In the genomic region with DNA sequence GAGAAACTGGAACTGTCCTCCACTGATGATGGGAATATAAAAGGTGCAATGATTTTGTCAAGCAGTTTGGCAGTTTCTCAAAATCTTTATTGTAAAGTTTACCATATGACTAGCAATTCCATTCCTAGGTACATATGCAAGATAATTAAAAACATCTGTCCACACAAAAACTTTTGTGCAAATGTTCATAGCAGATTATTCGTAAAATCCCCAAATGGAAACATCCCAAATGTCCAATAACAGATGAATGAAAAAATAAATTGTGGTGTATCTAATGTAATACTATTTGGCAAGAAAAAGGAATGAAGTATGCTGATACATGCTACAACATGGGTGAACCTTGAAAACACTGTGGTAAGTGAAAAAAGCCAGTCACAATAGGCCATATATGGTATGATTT, we compare ENCODE assay signal across 1 cellular context.
TF ChIP-seq lines count a peak whose summit lies in the region.

No MANE protein-coding gene starts in this region.

TF ChIP-seq in SK-N-SH, 30 proteins besides CTCF, POLR2A, EP300 and RAD21 (continued from another document):
- TF ChIP-seq USF1 (IDR thresholded peaks at IDR 0.05; ENCODE audit: borderline replicate concordance, low read depth) = no peak
- TF ChIP-seq, protein P1, sequence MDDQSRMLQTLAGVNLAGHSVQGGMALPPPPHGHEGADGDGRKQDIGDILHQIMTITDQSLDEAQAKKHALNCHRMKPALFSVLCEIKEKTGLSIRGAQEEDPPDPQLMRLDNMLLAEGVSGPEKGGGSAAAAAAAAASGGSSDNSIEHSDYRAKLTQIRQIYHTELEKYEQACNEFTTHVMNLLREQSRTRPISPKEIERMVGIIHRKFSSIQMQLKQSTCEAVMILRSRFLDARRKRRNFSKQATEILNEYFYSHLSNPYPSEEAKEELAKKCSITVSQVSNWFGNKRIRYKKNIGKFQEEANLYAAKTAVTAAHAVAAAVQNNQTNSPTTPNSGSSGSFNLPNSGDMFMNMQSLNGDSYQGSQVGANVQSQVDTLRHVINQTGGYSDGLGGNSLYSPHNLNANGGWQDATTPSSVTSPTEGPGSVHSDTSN (IDR thresholded peaks at IDR 0.05) = no peak
- TF ChIP-seq FOSL2 (IDR thresholded peaks at IDR 0.05; ENCODE audit: borderline replicate concordance, low read depth) = no peak
TF ChIP-seq in SK-N-SH: peak in this region for 1.
